8 cellular contexts compared by ENCODE assay signal in genomic region chr3:39809181-39809994, GRCh38. TPM values are rescaled to one million over a fixed set of nuclear protein-coding genes. Genes with fewer than 3 reads are reported as not detected.
DNase-seq lines count a peak whose midpoint lies in the region; ATAC-seq, FAIRE-seq and TF ChIP-seq lines count a peak whose summit lies in the region.

Gene MYRIP (plus strand): TSS chr3:39809609. CDS start chr3:39900817, 91,208 bp downstream.

- DNase-seq in CD4-positive, CD25-positive, alpha-beta regulatory T cell, result peak in 1 of 3 donors; percentile 1
- DNase-seq in NCI-H524 treated with DMSO at 0.1 percent for 48 hours (lab: John Stamatoyannopoulos, UW) (peak; percentile 15), K562 (ENCODE audit: extremely low read depth in 1 of 4, low spot score in 3 of 4) (peak; percentile 79 to 99 (median 96)), iris pigment epithelial cell (ENCODE audit: low read depth) (peak; percentile 5)
- DNase-seq in stimulated activated CD4-positive, alpha-beta T cell treated with anti-CD3 and anti-CD28 coated beads, Interleukin-2, amount 100 ng/mL, for 48 hours, result no peak

- intact Hi-C loops in K562 (cut with micrococcal nuclease), result no loop called here

- H3K9ac ChIP-seq in K562 (ENCODE audit: insufficient read depth in 1 of 2, low read depth in 2 of 2, low read length in 2 of 2) (peak within 1 kb of the TSS in 1 of 2 experiments; percentile 83; a peak in 2 of 4 replicates), skeletal muscle satellite cell (ENCODE audit: low read depth, low read length) (no peak within 1 kb of the TSS)

- H3K9me3 ChIP-seq in CD4-positive, CD25-positive, alpha-beta regulatory T cell (ENCODE audit: control insufficient read depth in 2 of 2, low read length in 2 of 2), result no peaks in the 10 kb centered on the region
- no peaks in the 10 kb centered on the region for H3K9me3 ChIP-seq in K562 (replicated peaks; ENCODE audit: control insufficient read depth, insufficient read depth, low read depth, low read length)
- H3K9me3 ChIP-seq in skeletal muscle satellite cell (replicated peaks; ENCODE audit: low read length), result no peaks in the 10 kb centered on the region

- peak within 1 kb of the TSS; percentile 54 to 72 (median 69) for H3K4me3 Mint-ChIP-seq in CD4-positive, CD25-positive, alpha-beta regulatory T cell

- H3K27ac Mint-ChIP-seq in CD4-positive, CD25-positive, alpha-beta regulatory T cell, result no peak within 1 kb of the TSS

- in situ Hi-C loops in K562 (cut with MboI), result no loop called here

- H3K27ac ChIP-seq in CD4-positive, CD25-positive, alpha-beta regulatory T cell (ENCODE audit: insufficient read depth, low read length, poor library complexity, severe bottlenecking), result no peak within 1 kb of the TSS
- no peak within 1 kb of the TSS for H3K27ac ChIP-seq in K562 (ENCODE audit: extremely low read depth, low read depth, low read length)

- H3K4me1 ChIP-seq in CD4-positive, CD25-positive, alpha-beta regulatory T cell (ENCODE audit: control insufficient read depth, insufficient read depth, low read length, poor library complexity, severe bottlenecking), result peaks cover 4% of the 10 kb centered on the region
- peaks cover 0 to 15% of the 10 kb centered on the region in 2 experiments; a peak in 2 of 5 replicates for H3K4me1 ChIP-seq in K562 (replicated peaks in 1 of 2; ENCODE audit: control insufficient read depth in 2 of 2, insufficient read depth in 2 of 2, low read length in 2 of 2)
- H3K4me1 ChIP-seq in skeletal muscle satellite cell (ENCODE audit: control insufficient read depth, insufficient read depth, low read length), result peaks cover 25% of the 10 kb centered on the region

- no peak for FAIRE-seq in K562 (lab: Jason Lieb, UNC)

- CTCF ChIA-PET in K562 (lab: Yijun Ruan, JAX; ENCODE audit: low intra/inter-chr PET ratio), result no interaction called here

- no peak for ATAC-seq in CD4-positive, CD25-positive, alpha-beta regulatory T cell (ENCODE audit: low read depth in 2 of 2)
- ATAC-seq in GM19023 (IDR thresholded peaks at IDR 0.05; ENCODE audit: unreplicated experiment), result peak; percentile 83
- ATAC-seq in HG03139 (IDR thresholded peaks at IDR 0.05; ENCODE audit: unreplicated experiment), result peak; percentile 80
- ATAC-seq in K562, result peak; percentile 100

- no TSS peak for BruUV-seq in K562 (replicated peaks; lab: Mats Ljungman, UMichigan)

- 0 out of 2 replicates have a peak, but pooled peaks cover 3% of the 10 kb centered on the region for H4K20me1 ChIP-seq in K562 (replicated peaks; ENCODE audit: control insufficient read depth, insufficient read depth, low read length)

- TF ChIP-seq CTCF in K562 (IDR thresholded peaks at IDR 0.05 in 2 of 3, conservative IDR thresholded peaks at IDR 0.05 in 1 of 3; ENCODE audit: insufficient read depth in 2 of 3, low read depth in 1 of 3, low read length in 3 of 3), result peak in 2 of 3 experiments; percentile 20 to 40; a peak in 3 of 6 replicates

- H3K27me3 Mint-ChIP-seq in CD4-positive, CD25-positive, alpha-beta regulatory T cell, result peaks cover 52% of the 10 kb centered on the region

- POLR2A ChIA-PET in K562 (lab: Yijun Ruan, JAX), result no interaction called here

- no peaks in the 10 kb centered on the region for H3K9me1 ChIP-seq in K562 (ENCODE audit: control insufficient read depth, insufficient read depth, low read length)

- no peak for TF ChIP-seq POLR2A in K562 (conservative IDR thresholded peaks at IDR 0.05)

- TF ChIP-seq RAD21 in K562 (CRISPR knock-in tag; conservative IDR thresholded peaks at IDR 0.05 in 1 of 2, IDR thresholded peaks at IDR 0.05 in 1 of 2), result 0 out of 4 replicates have a peak, but pooled peaks of 1 of the 2 experiments have one; percentile 6

- no peaks in the 10 kb centered on the region for H3K36me3 ChIP-seq in CD4-positive, CD25-positive, alpha-beta regulatory T cell (ENCODE audit: control insufficient read depth, insufficient read depth, low read length)
- H3K36me3 ChIP-seq in K562 (ENCODE audit: control insufficient read depth, insufficient read depth, low read length) (no peaks in the 10 kb centered on the region), skeletal muscle satellite cell (ENCODE audit: insufficient read depth, low read length) (no peaks in the 10 kb centered on the region)

- no peaks in the 10 kb centered on the region for H3K79me2 ChIP-seq in K562 (ENCODE audit: control insufficient read depth, insufficient read depth, low read length)

- H3K9me3 Mint-ChIP-seq in CD4-positive, CD25-positive, alpha-beta regulatory T cell, result peaks cover 0 to 8% (median 0%) of the 10 kb centered on the region in 7 donors

- 4% methylated on average over 46 of the region's 103 CpGs for WGBS in K562 (ENCODE audit: insufficient coverage, low coverage, missing lambda C conversion rate)

- H3K27me3 ChIP-seq in CD4-positive, CD25-positive, alpha-beta regulatory T cell (ENCODE audit: control insufficient read depth, insufficient read depth, low read length), result peaks cover 19% of the 10 kb centered on the region
- H3K27me3 ChIP-seq in K562 (ENCODE audit: control insufficient read depth in 2 of 2, insufficient read depth in 2 of 2, low read length in 2 of 2), result peaks cover 2 to 29% of the 10 kb centered on the region in 2 experiments; a peak in 3 of 5 replicates
- H3K27me3 ChIP-seq in skeletal muscle satellite cell (ENCODE audit: control insufficient read depth, insufficient read depth, low read length), result peaks cover 47% of the 10 kb centered on the region

- H3K4me1 Mint-ChIP-seq in CD4-positive, CD25-positive, alpha-beta regulatory T cell, result peaks cover 0 to 22% (median 8%) of the 10 kb centered on the region in 4 donors

- no peaks in the 10 kb centered on the region for H3K36me3 Mint-ChIP-seq in CD4-positive, CD25-positive, alpha-beta regulatory T cell

- H2AFZ ChIP-seq in K562 (ENCODE audit: low read depth, low read length), result peak within 1 kb of the TSS; percentile 75

- no peak within 1 kb of the TSS for H3K4me3 ChIP-seq in CD4-positive, CD25-positive, alpha-beta regulatory T cell (ENCODE audit: low read depth, low read length)
- H3K4me3 ChIP-seq in K562 (peak within 1 kb of the TSS; percentile 26), skeletal muscle satellite cell (ENCODE audit: low read length) (peak within 1 kb of the TSS; percentile 62)

- H3K4me2 ChIP-seq in K562 (ENCODE audit: insufficient read depth, low read length) (peak within 1 kb of the TSS; percentile 47), skeletal muscle satellite cell (ENCODE audit: low read length) (peak within 1 kb of the TSS; percentile 73)

- no peak for TF ChIP-seq EP300 in K562 (IDR thresholded peaks at IDR 0.05; ENCODE audit: low read length)

TF ChIP-seq in K562, 482 proteins besides CTCF, POLR2A, EP300 and RAD21 (continues in another document):
- TF ChIP-seq ZBED1 (IDR thresholded peaks at IDR 0.05) (no peak), KAT7 (CRISPR knock-in tag; IDR thresholded peaks at IDR 0.05; ENCODE audit: borderline replicate concordance) (no peak), HNRNPLL (IDR thresholded peaks at IDR 0.05; ENCODE audit: low read depth, low read length, poor library complexity, severe bottlenecking) (peak; percentile 25), CXXC5 (CRISPR knock-in tag; IDR thresholded peaks at IDR 0.05) (peak; percentile 85)
- TF ChIP-seq, protein P1, sequence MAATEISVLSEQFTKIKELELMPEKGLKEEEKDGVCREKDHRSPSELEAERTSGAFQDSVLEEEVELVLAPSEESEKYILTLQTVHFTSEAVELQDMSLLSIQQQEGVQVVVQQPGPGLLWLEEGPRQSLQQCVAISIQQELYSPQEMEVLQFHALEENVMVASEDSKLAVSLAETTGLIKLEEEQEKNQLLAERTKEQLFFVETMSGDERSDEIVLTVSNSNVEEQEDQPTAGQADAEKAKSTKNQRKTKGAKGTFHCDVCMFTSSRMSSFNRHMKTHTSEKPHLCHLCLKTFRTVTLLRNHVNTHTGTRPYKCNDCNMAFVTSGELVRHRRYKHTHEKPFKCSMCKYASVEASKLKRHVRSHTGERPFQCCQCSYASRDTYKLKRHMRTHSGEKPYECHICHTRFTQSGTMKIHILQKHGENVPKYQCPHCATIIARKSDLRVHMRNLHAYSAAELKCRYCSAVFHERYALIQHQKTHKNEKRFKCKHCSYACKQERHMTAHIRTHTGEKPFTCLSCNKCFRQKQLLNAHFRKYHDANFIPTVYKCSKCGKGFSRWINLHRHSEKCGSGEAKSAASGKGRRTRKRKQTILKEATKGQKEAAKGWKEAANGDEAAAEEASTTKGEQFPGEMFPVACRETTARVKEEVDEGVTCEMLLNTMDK (IDR thresholded peaks at IDR 0.05; ENCODE audit: borderline replicate concordance, insufficient read depth, low read depth, low read length, poor library complexity, severe bottlenecking), result peak; percentile 20

RNA-seq across cellular contexts. Expression of gene MYRIP, which starts in this region (rescaled TPM):
- not detected for total RNA-seq in CD4-positive, CD25-positive, alpha-beta regulatory T cell
- not detected for polyA plus RNA-seq in CD4-positive, CD25-positive, alpha-beta regulatory T cell
- not detected in 2 replicates for total RNA-seq in K562 (2011; cell fraction: chromatin; rRNA removed; ENCODE audit: low replicate concordance)
- total RNA-seq in K562 (2011; cell fraction: nucleolus; rRNA removed), result not detected in 2 replicates
- 0.46 TPM in 1 of 2 replicates, not detected in the other for total RNA-seq in K562 (2011; cell fraction: nucleoplasm; rRNA removed)
- 0.04 TPM in 1 of 2 replicates, not detected in the other for total RNA-seq in K562 (2014; rRNA removed)
- total RNA-seq in K562 (2014; rRNA removed; fragmentation: Illumina TruSeq; extraction: Trizol), result not detected in 2 replicates
- total RNA-seq in K562 (2015; rRNA removed; fragmentation: Illumina TruSeq; extraction: Trizol), result not detected in 2 replicates
- total RNA-seq in K562 (2021), result 0.07 TPM in 1 of 2 replicates, not detected in the other
- not detected in 2 replicates for polyA plus RNA-seq in K562 (2011; rRNA removed)
- polyA plus RNA-seq in K562 (2011; cell fraction: cytosol; rRNA removed), result 0.01 and 0.03 TPM in 2 replicates
- polyA plus RNA-seq in K562 (2011; cell fraction: nucleus; rRNA removed), result 0.09 TPM in 1 of 2 replicates, not detected in the other
- 0.04 TPM in 1 of 2 replicates, not detected in the other for polyA plus RNA-seq in K562 (2012)
- 0.12 TPM in 1 of 2 replicates, not detected in the other for polyA plus RNA-seq in K562 (2014; fragmentation: Illumina TruSeq; extraction: Trizol)
- under 1 TPM in 1 of 2 experiments, not detected in 1; 0.03 TPM for polyA plus RNA-seq in K562 (2014; fragmentation: Nextera tagmentation; extraction: Ambion mirVana)
- not detected in 2 replicates for polyA plus RNA-seq in K562 (2014; rRNA removed)
- not detected in 2 replicates for polyA minus RNA-seq in K562 (2011; rRNA and poly(A)+ RNA removed)
- not detected in 2 replicates for polyA minus RNA-seq in K562 (2011; cell fraction: cytosol; rRNA and poly(A)+ RNA removed)
- under 0.01 TPM in 1 of 2 replicates, not detected in the other for polyA minus RNA-seq in K562 (2011; cell fraction: nucleus; rRNA and poly(A)+ RNA removed)
- total RNA-seq in skeletal muscle satellite cell (2012; rRNA removed), result under 0.01 and 0.25 TPM in 2 replicates

Comparison
In these comparisons a context has a peak if more than half of its experiments do, and no peak if none do; other contexts are left out.
1. Peak in DNase-seq, ATAC-seq, H3K4me3 ChIP-seq and H3K4me2 ChIP-seq in K562; RNA of the gene not detected or under 1 TPM.
2. ATAC-seq: peak in GM19023 (single experiment) and HG03139 (single experiment); none in CD4-positive, CD25-positive, alpha-beta regulatory T cell (0 of 2).
3. DNase-seq: peak in NCI-H524 treated with DMSO at 0.1 percent for 48 hours (single experiment) and iris pigment epithelial cell (single experiment); none in stimulated activated CD4-positive, alpha-beta T cell treated with anti-CD3 and anti-CD28 coated beads, Interleukin-2, amount 100 ng/mL, for 48 hours (0 of 2).